9 cellular contexts compared by ENCODE assay signal in the genomic region with DNA sequence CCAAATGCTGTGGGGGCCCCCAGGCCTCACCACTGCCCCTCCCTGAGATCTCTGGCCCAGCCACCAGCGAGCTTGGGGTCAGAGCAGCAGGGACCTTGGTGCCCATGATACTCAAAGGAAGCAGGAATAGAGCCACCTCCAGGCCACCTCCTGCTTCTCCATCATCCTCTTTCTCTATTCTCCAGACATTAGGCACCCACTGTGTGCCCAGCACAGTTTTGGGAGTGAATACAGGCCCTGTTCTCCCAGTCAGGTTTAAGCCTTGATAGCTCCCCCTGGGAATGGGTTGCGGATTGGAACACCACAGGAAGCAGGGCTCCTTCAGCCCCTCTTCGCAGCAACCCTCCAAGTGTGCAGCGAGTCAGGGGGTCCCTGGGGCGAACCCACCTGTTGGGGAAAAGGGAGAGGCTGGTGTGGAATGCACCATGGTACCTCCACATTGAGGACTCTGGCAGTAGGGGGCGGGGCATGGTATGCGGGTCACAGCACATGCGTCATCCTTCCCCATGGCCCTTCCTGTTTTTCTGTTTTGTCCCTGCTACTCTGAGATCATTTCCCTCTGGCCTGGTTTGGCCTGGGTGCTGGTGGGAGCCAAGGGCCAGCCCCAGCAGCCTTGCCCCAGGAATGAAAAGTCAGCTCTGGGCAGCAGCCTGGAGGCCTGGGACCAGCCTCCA. TPM values are rescaled to one million over a fixed set of nuclear protein-coding genes. Genes with fewer than 3 reads are reported as not detected.
DNase-seq lines count a peak whose midpoint lies in the region; ATAC-seq, FAIRE-seq and TF ChIP-seq lines count a peak whose summit lies in the region.
"Had no signal": no experiment of that assay in that cellular context is flagged by ENCODE, and none has a peak within 500 bp of the region (broad histone marks: within the 10 kb centered on the region; RNA-seq: fewer than 3 reads in every experiment).

No MANE protein-coding gene starts in this region.

- intact Hi-C loops in activated CD4-positive, alpha-beta T cell treated with anti-CD3 and anti-CD28 coated beads, Interleukin-2, amount 10 ng/mL, durations not matched to agents 24 days and 14 days (cut with micrococcal nuclease) = no loop called here

- no peak for ATAC-seq in GM23338

- H3K27ac Mint-ChIP-seq in GM23338 = peak overlapping the region; percentile 75
- no peak overlapping the region for H3K27ac Mint-ChIP-seq in activated CD4-positive, alpha-beta T cell treated with anti-CD3 and anti-CD28 coated beads, Interleukin-2, amount 10 ng/mL, durations not matched to agents 24 days and 14 days

- peak; percentile 60 for DNase-seq in GM23338 (ENCODE audit: low spot score)
- peak; percentile 39 to 67 for DNase-seq in frontal cortex (ENCODE audit: low spot score in 2 of 2)
- no peak for DNase-seq in NCI-H510A treated with DMSO at 0.1 percent for 48 hours (lab: John Stamatoyannopoulos, UW)
- DNase-seq in DMS114 treated with DMSO at 0.1 percent for 48 hours (lab: John Stamatoyannopoulos, UW; ENCODE audit: unreplicated experiment) = no peak
- DNase-seq in activated CD4-positive, alpha-beta T cell treated with anti-CD3 and anti-CD28 coated beads, Interleukin-2, amount 10 ng/mL, durations not matched to agents 24 days and 14 days = no peak
- DNase-seq in mesenteric fat pad (ENCODE audit: low spot score) = no peak
- DNase-seq: GOT3 had no signal

- H3K9me2 ChIP-seq in GM23338 (ENCODE audit: insufficient read depth) = no peaks in the 10 kb centered on the region

- H3K4me1 Mint-ChIP-seq in GM23338 = peaks cover 25% of the 10 kb centered on the region
- H3K4me1 Mint-ChIP-seq in activated CD4-positive, alpha-beta T cell treated with anti-CD3 and anti-CD28 coated beads, Interleukin-2, amount 10 ng/mL, durations not matched to agents 24 days and 14 days = peaks cover 12% of the 10 kb centered on the region

- FAIRE-seq in frontal cortex (lab: Jason Lieb, UNC) = no peak

- H3K9me3 Mint-ChIP-seq in GM23338 = no peaks in the 10 kb centered on the region; the same call in 2 of the 3 replicates
- no peaks in the 10 kb centered on the region for H3K9me3 Mint-ChIP-seq in activated CD4-positive, alpha-beta T cell treated with anti-CD3 and anti-CD28 coated beads, Interleukin-2, amount 10 ng/mL, durations not matched to agents 24 days and 14 days

- no peaks in the 10 kb centered on the region for H3K27me3 ChIP-seq in GM23338 (ENCODE audit: insufficient read depth)
- no peaks in the 10 kb centered on the region for H3K27me3 ChIP-seq in skeletal muscle satellite cell (ENCODE audit: control insufficient read depth, insufficient read depth, low read length)

- H3K9me3 ChIP-seq in skeletal muscle satellite cell (replicated peaks; ENCODE audit: low read length) = no peaks in the 10 kb centered on the region

- peaks cover 18% of the 10 kb centered on the region; the same call in 1 of the 2 replicates for H4K20me1 ChIP-seq in GM23338 (replicated peaks; ENCODE audit: insufficient read depth)

- no peak for TF ChIP-seq CTCF in GM23338 (conservative IDR thresholded peaks at IDR 0.05; ENCODE audit: low read depth in 2 of 2)

- peak overlapping the region; percentile 73 for H3K9ac ChIP-seq in skeletal muscle satellite cell (ENCODE audit: low read depth, low read length)

- WGBS in adipose tissue, 3 donors = 61 to 88% (median 61%) methylated on average over 8 of the region's 8 CpGs

- peaks cover 55% of the 10 kb centered on the region for H3K36me3 Mint-ChIP-seq in GM23338 (ENCODE audit: low read depth)
- H3K36me3 Mint-ChIP-seq in activated CD4-positive, alpha-beta T cell treated with anti-CD3 and anti-CD28 coated beads, Interleukin-2, amount 10 ng/mL, durations not matched to agents 24 days and 14 days (ENCODE audit: low read depth) = peaks cover 39% of the 10 kb centered on the region

- no peak overlapping the region for H3K4me3 Mint-ChIP-seq in GM23338
- no peak overlapping the region for H3K4me3 Mint-ChIP-seq in activated CD4-positive, alpha-beta T cell treated with anti-CD3 and anti-CD28 coated beads, Interleukin-2, amount 10 ng/mL, durations not matched to agents 24 days and 14 days

- peaks cover 6% of the 10 kb centered on the region; the same call in 1 of the 2 replicates for H3K4me1 ChIP-seq in GM23338 (ENCODE audit: insufficient read depth)
- H3K4me1 ChIP-seq in skeletal muscle satellite cell (ENCODE audit: control insufficient read depth, insufficient read depth, low read length) = peaks cover 54% of the 10 kb centered on the region

- no peak overlapping the region for H3K4me3 ChIP-seq in GM23338
- no peak overlapping the region for H3K4me3 ChIP-seq in skeletal muscle satellite cell (ENCODE audit: low read length)

- peaks cover 14% of the 10 kb centered on the region for H3K36me3 ChIP-seq in GM23338 (ENCODE audit: insufficient read depth)
- H3K36me3 ChIP-seq in skeletal muscle satellite cell (ENCODE audit: insufficient read depth, low read length) = peaks cover 81% of the 10 kb centered on the region

- H3K27me3 Mint-ChIP-seq in GM23338 (ENCODE audit: insufficient read depth, low read depth, poor library complexity) = peaks cover 14% of the 10 kb centered on the region
- no peaks in the 10 kb centered on the region for H3K27me3 Mint-ChIP-seq in activated CD4-positive, alpha-beta T cell treated with anti-CD3 and anti-CD28 coated beads, Interleukin-2, amount 10 ng/mL, durations not matched to agents 24 days and 14 days

- H3K4me2 ChIP-seq in GM23338 (no peak overlapping the region), skeletal muscle satellite cell (ENCODE audit: low read length) (peak overlapping the region; percentile 37)

- peaks cover 22% of the 10 kb centered on the region for H3F3A ChIP-seq in GM23338 (replicated peaks; ENCODE audit: low read depth)

- peaks cover 15% of the 10 kb centered on the region for H3K79me2 ChIP-seq in GM23338 (replicated peaks; ENCODE audit: insufficient read depth)

- H3K27ac ChIP-seq in GM23338 (ENCODE audit: low read depth) = peak overlapping the region; percentile 50; the same call in 1 of the 2 replicates
- H3K27ac ChIP-seq in adipose tissue (ENCODE audit: low read depth, low read length) = peak overlapping the region; percentile 44

- H2AFZ ChIP-seq in GM23338 = no peak overlapping the region

TF ChIP-seq in GM23338, 12 proteins besides CTCF, POLR2A, EP300 and RAD21 (continues in another document):
- TF ChIP-seq JUNB (IDR thresholded peaks at IDR 0.05; ENCODE audit: unreplicated experiment) = no peak
- TF ChIP-seq EZH2phosphoT487 (IDR thresholded peaks at IDR 0.05; ENCODE audit: unreplicated experiment) = no peak
- TF ChIP-seq STAT1 (IDR thresholded peaks at IDR 0.05; ENCODE audit: unreplicated experiment) = no peak

RNA-seq across cellular contexts. Expression of a gene that starts 14.2 kb away (rescaled TPM):
- 2.4 and 8.0 TPM in 2 replicates for total RNA-seq in GM23338 (2014; rRNA removed; shearing (Covaris generic))
- polyA plus RNA-seq in GM23338 (2016; fragmentation: Nextera tagmentation; extraction: Ambion mirVana) (3.0 and 3.3 TPM in 2 replicates), adipose tissue (10 to 100 TPM; 17.9 to 29.2 (median 21.1) TPM)
- total RNA-seq in frontal cortex (2.4 TPM), mesenteric fat pad (22.1 TPM)
- total RNA-seq in skeletal muscle satellite cell (2012; rRNA removed) = 0.51 and 1.5 TPM in 2 replicates
- total RNA-seq in activated CD4-positive, alpha-beta T cell treated with anti-CD3 and anti-CD28 coated beads, Interleukin-2, amount 10 ng/mL, durations not matched to agents 24 days and 14 days = 0.45 and 0.82 TPM in 2 replicates

RNA-seq across cellular contexts. Expression of a gene that starts 18.7 kb away (rescaled TPM):
- 132 and 153 TPM in 2 replicates for total RNA-seq in GM23338 (2014; rRNA removed; shearing (Covaris generic))
- 138 and 140 TPM in 2 replicates for polyA plus RNA-seq in GM23338 (2016; fragmentation: Nextera tagmentation; extraction: Ambion mirVana)
- 100 to 1,000 TPM in 2 of 3 donors, 10 to 100 TPM in 1; 53.4 to 242 (median 211) TPM for polyA plus RNA-seq in adipose tissue
- total RNA-seq in frontal cortex = 97.0 TPM
- 223 and 229 TPM in 2 replicates for total RNA-seq in skeletal muscle satellite cell (2012; rRNA removed)
- 225 and 232 TPM in 2 replicates for total RNA-seq in activated CD4-positive, alpha-beta T cell treated with anti-CD3 and anti-CD28 coated beads, Interleukin-2, amount 10 ng/mL, durations not matched to agents 24 days and 14 days
- 309 TPM for total RNA-seq in mesenteric fat pad

RNA-seq across cellular contexts. Expression of a gene that starts 24.2 kb away (rescaled TPM):
- 0.59 and 1.5 TPM in 2 replicates for total RNA-seq in GM23338 (2014; rRNA removed; shearing (Covaris generic))
- polyA plus RNA-seq in GM23338 (2016; fragmentation: Nextera tagmentation; extraction: Ambion mirVana) (0.86 and 1.5 TPM in 2 replicates), adipose tissue (under 1 TPM in 2 of 3 donors, not detected in 1; 0.15 TPM)
- total RNA-seq in frontal cortex (0.82 TPM), mesenteric fat pad (not detected)
- 0.87 TPM in 1 of 2 replicates, not detected in the other for total RNA-seq in skeletal muscle satellite cell (2012; rRNA removed)
- not detected in 2 replicates for total RNA-seq in activated CD4-positive, alpha-beta T cell treated with anti-CD3 and anti-CD28 coated beads, Interleukin-2, amount 10 ng/mL, durations not matched to agents 24 days and 14 days

RNA-seq across cellular contexts. Expression of a gene that starts 37.5 kb away (rescaled TPM):
- total RNA-seq in GM23338 (2014; rRNA removed; shearing (Covaris generic)) = 91.5 and 92.4 TPM in 2 replicates
- 80.8 and 89.7 TPM in 2 replicates for polyA plus RNA-seq in GM23338 (2016; fragmentation: Nextera tagmentation; extraction: Ambion mirVana)
- 100 to 1,000 TPM in 1 of 3 donors, 10 to 100 TPM in 2; 54.3 to 114 (median 77.3) TPM for polyA plus RNA-seq in adipose tissue
- 17.9 TPM for total RNA-seq in frontal cortex
- total RNA-seq in skeletal muscle satellite cell (2012; rRNA removed) = 135 and 160 TPM in 2 replicates
- 231 and 233 TPM in 2 replicates for total RNA-seq in activated CD4-positive, alpha-beta T cell treated with anti-CD3 and anti-CD28 coated beads, Interleukin-2, amount 10 ng/mL, durations not matched to agents 24 days and 14 days
- total RNA-seq in mesenteric fat pad = 105 TPM

RNA-seq across cellular contexts. Expression of a gene that starts 44.5 kb away (rescaled TPM):
- 2.5 and 7.1 TPM in 2 replicates for total RNA-seq in GM23338 (2014; rRNA removed; shearing (Covaris generic))
- polyA plus RNA-seq in GM23338 (2016; fragmentation: Nextera tagmentation; extraction: Ambion mirVana) = 2.4 and 3.7 TPM in 2 replicates
- 1 to 10 TPM; 1.7 to 4.0 (median 2.5) TPM for polyA plus RNA-seq in adipose tissue
- total RNA-seq in frontal cortex = 3.7 TPM
- total RNA-seq in skeletal muscle satellite cell (2012; rRNA removed) = 5.1 and 8.5 TPM in 2 replicates
- total RNA-seq in activated CD4-positive, alpha-beta T cell treated with anti-CD3 and anti-CD28 coated beads, Interleukin-2, amount 10 ng/mL, durations not matched to agents 24 days and 14 days = 7.1 and 7.3 TPM in 2 replicates
- 1.4 TPM for total RNA-seq in mesenteric fat pad

Comparison
In these comparisons a context has a peak if more than half of its experiments do, and no peak if none do; other contexts are left out.
1. DNase-seq: peak in GM23338 (single experiment) and frontal cortex (2 of 2); none in NCI-H510A treated with DMSO at 0.1 percent for 48 hours (single experiment), DMS114 treated with DMSO at 0.1 percent for 48 hours (single experiment), activated CD4-positive, alpha-beta T cell treated with anti-CD3 and anti-CD28 coated beads, Interleukin-2, amount 10 ng/mL, durations not matched to agents 24 days and 14 days (single experiment) and mesenteric fat pad (single experiment).